9 cellular contexts compared by ENCODE assay signal in genomic region chr6:119346450-119346849, GRCh38. TPM values are rescaled to one million over a fixed set of nuclear protein-coding genes. Genes with fewer than 3 reads are reported as not detected.
A peak's percentile ranks its signal among the peaks of the same experiment; 100 is the strongest.
DNase-seq lines count a peak whose midpoint lies in the region; ATAC-seq, FAIRE-seq and TF ChIP-seq lines count a peak whose summit lies in the region.
"Had no signal": no experiment of that assay in that cellular context is flagged by ENCODE, and none has a peak within 500 bp of the region (broad histone marks: within the 10 kb centered on the region; RNA-seq: fewer than 3 reads in every experiment).

No MANE protein-coding gene starts in this region.

- no peak for DNase-seq in GM19239 (ENCODE audit: insufficient read length, low spot score)
- DNase-seq in activated B cell treated with CpG ODN at 0.5 μM for 24 hours: no peak
- no peak for DNase-seq in right cardiac atrium
- DNase-seq in pons (ENCODE audit: low spot score): no peak
- DNase-seq in osteocyte (ENCODE audit: extremely low spot score, unreplicated experiment): no peak
- DNase-seq: activated CD4-positive, alpha-beta T cell treated with anti-CD3 and anti-CD28 coated beads for 4 hours; NCI-H2171 treated with DMSO at 0.1 percent for 48 hours had no signal

- H3K9me3 ChIP-seq in right cardiac atrium (ENCODE audit: control insufficient read depth, low read length): no peaks in the 10 kb centered on the region
- H3K9me3 ChIP-seq in skeletal muscle tissue (ENCODE audit: control insufficient read depth in 3 of 3, low read length in 3 of 3): no peaks in the 10 kb centered on the region

- ATAC-seq in activated B cell treated with CpG ODN at 0.5 μM for 24 hours (ENCODE audit: low read depth): no peak
- no peak for ATAC-seq in right cardiac atrium
- ATAC-seq in HG02571 (IDR thresholded peaks at IDR 0.05; ENCODE audit: unreplicated experiment): no peak

- CTCF ChIA-PET in activated B cell treated with CpG ODN at 0.5 μM for 24 hours (lab: Charles Lee): interaction anchor here (1.3 to 1.4 kb wide), 2 partner anchors 10 to 12 kb away, joined by 4 to 12 read pairs; no protein-coding TSS in a partner anchor

- H3K27ac Mint-ChIP-seq in activated B cell treated with CpG ODN at 0.5 μM for 24 hours (peak overlapping the region; percentile 22), osteocyte (ENCODE audit: unreplicated experiment) (no peak overlapping the region)

- H3K4me1 ChIP-seq in right cardiac atrium (ENCODE audit: control insufficient read depth, insufficient read depth, low read length) (no peaks in the 10 kb centered on the region), skeletal muscle tissue (ENCODE audit: control insufficient read depth in 3 of 3, insufficient read depth in 3 of 3, low read length in 3 of 3) (peaks cover 8 to 11% (median 10%) of the 10 kb centered on the region in 3 donors)

- H3K4me3 Mint-ChIP-seq in activated B cell treated with CpG ODN at 0.5 μM for 24 hours (peak overlapping the region; percentile 86), osteocyte (ENCODE audit: unreplicated experiment) (no peak overlapping the region)

- no peaks in the 10 kb centered on the region for H3K9me3 Mint-ChIP-seq in activated B cell treated with CpG ODN at 0.5 μM for 24 hours
- H3K9me3 Mint-ChIP-seq in osteocyte (ENCODE audit: unreplicated experiment): no peaks in the 10 kb centered on the region

- peak overlapping the region in 1 of 3 donors; percentile 53 for H3K9ac ChIP-seq in skeletal muscle tissue (ENCODE audit: low read depth in 1 of 3, low read length in 3 of 3)

- peak overlapping the region; percentile 81 for H3K4me3 ChIP-seq in right cardiac atrium (ENCODE audit: low read length)
- peak overlapping the region in 2 of 3 donors; percentile 70 to 87 for H3K4me3 ChIP-seq in skeletal muscle tissue (ENCODE audit: low read length in 3 of 3)

- 59% methylated on average over 8 of the region's 8 CpGs for WGBS in right cardiac atrium

- POLR2A ChIA-PET in activated B cell treated with CpG ODN at 0.5 μM for 24 hours (lab: Charles Lee): interaction anchor here (0.6 to 5.2 kb wide), 2 partner anchors 32 to 75 kb away, joined by 3 to 30 read pairs; no protein-coding TSS in a partner anchor

- no peaks in the 10 kb centered on the region for H3K36me3 ChIP-seq in skeletal muscle tissue (ENCODE audit: control insufficient read depth in 3 of 3, insufficient read depth in 3 of 3, low read length in 3 of 3)

- no peak overlapping the region for H3K27ac ChIP-seq in right cardiac atrium (ENCODE audit: low read length)
- H3K27ac ChIP-seq in skeletal muscle tissue (ENCODE audit: low read depth, low read length): peak overlapping the region; percentile 46

- no peaks in the 10 kb centered on the region for H3K27me3 Mint-ChIP-seq in activated B cell treated with CpG ODN at 0.5 μM for 24 hours
- H3K27me3 Mint-ChIP-seq in osteocyte (ENCODE audit: unreplicated experiment): peaks cover 45% of the 10 kb centered on the region

- H3K36me3 Mint-ChIP-seq in activated B cell treated with CpG ODN at 0.5 μM for 24 hours (ENCODE audit: low read depth) (peaks cover 4% of the 10 kb centered on the region), osteocyte (ENCODE audit: unreplicated experiment) (no peaks in the 10 kb centered on the region)

- H3K27me3 ChIP-seq in right cardiac atrium (ENCODE audit: control insufficient read depth, insufficient read depth): no peaks in the 10 kb centered on the region
- H3K27me3 ChIP-seq in skeletal muscle tissue (ENCODE audit: control insufficient read depth in 3 of 3, insufficient read depth in 3 of 3, low read length in 3 of 3): peaks cover 3 to 16% (median 4%) of the 10 kb centered on the region in 3 donors

- TF ChIP-seq CTCF in activated B cell treated with CpG ODN at 0.5 μM for 24 hours (IDR thresholded peaks at IDR 0.05) (no peak), osteocyte (IDR thresholded peaks at IDR 0.05) (no peak)

- FAIRE-seq in GM19239 (lab: Jason Lieb, UNC): peak; percentile 4

- intact Hi-C loops in activated B cell treated with CpG ODN at 0.5 μM for 24 hours (cut with micrococcal nuclease) (loop anchor here (2.0 to 10.0 kb wide), 3 partner anchors 14 to 1672 kb away; partner anchors contain the start of gene NUS1), right cardiac atrium (cut with DNase I) (no loop called here)

- H3K4me1 Mint-ChIP-seq in activated B cell treated with CpG ODN at 0.5 μM for 24 hours: peaks cover 57% of the 10 kb centered on the region
- H3K4me1 Mint-ChIP-seq in osteocyte (ENCODE audit: unreplicated experiment): peaks cover 9% of the 10 kb centered on the region

RNA-seq across cellular contexts. Expression of gene MAN1A1, which starts 3.1 kb away (rescaled TPM):
- 17.7 and 18.1 TPM in 2 replicates for total RNA-seq in activated B cell treated with CpG ODN at 0.5 μM for 24 hours
- 10 to 100 TPM; 14.1 to 29.7 (median 22.7) TPM for total RNA-seq in right cardiac atrium
- polyA plus RNA-seq in right cardiac atrium: 11.6 TPM
- total RNA-seq in skeletal muscle tissue: 45.9 TPM
- 6.8 and 7.0 TPM in 2 replicates for total RNA-seq in osteocyte
